Comparison of ENCODE assay signal across 11 cellular contexts in the genomic region with DNA sequence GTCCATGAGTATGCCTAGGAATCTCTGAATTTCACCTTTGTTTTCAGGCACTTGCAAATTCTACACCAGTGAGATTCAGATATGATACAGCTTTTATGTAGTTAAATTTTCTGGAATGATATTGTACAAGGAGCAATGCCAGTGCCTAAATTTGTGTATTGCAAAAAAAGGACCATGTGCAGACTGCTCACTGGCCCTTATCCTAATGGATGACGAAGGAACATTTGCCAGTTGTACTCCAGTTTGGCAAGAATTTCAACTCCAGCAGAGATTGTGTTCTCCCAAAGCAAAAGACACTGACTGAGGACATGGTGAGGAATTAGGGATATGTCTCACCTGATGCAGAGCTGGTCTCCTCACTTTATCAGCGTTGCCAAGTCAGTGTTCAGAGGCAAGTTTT.
"Had no signal": no experiment of that assay in that cellular context is flagged by ENCODE, and none has a peak within 500 bp of the region (broad histone marks: within the 10 kb centered on the region; RNA-seq: fewer than 3 reads in every experiment).

No MANE protein-coding gene starts in this region.

- H3K4me3 Mint-ChIP-seq: GM23338, H9, HFFc6 had no signal

- H3K4me1 ChIP-seq: HAP-1 had no signal

- H3K4me2 ChIP-seq: GM23338 had no signal

- H2AFZ ChIP-seq: GM23248, GM23338 had no signal

- H3K9ac ChIP-seq: GM23248 had no signal

- DNase-seq: GM23248, GOT3, H7, H9, HCEC 1CT, HFFc6 had no signal

- ATAC-seq: GM23338, HCT116 had no signal

- H3K4me3 ChIP-seq: GM23248, GM23338, HAP-1 had no signal

- H3K4me1 Mint-ChIP-seq: GM23338, H9 had no signal

- H3K27ac ChIP-seq: GM23248 had no signal

- H3K27ac Mint-ChIP-seq: GM23338, H9, HFFc6 had no signal

- H3K9me3 Mint-ChIP-seq: GM23338, H9, HFFc6 had no signal

- FAIRE-seq: H1, H54 had no signal

- H3K9me3 ChIP-seq: HAP-1 had no signal
